In the genomic region with DNA sequence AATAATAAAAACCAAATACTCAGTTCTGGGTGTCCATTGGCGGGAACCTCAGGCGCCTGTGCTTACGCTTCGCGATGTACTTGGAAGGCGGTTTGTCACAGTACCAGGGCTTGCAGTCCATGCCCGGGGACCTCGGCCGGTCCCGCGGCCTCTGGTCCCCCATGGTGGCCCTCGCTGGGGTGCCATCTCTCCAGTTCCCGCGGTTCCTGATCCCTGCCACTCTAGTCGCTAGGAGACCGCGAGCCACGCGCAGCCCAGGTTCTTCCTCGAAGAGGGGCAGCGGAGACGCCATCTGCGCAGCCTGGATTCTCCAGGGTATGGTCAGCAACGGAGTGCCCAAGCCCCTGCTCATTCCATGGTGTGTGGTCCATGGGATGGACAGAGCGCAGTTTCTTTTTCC, we compare ENCODE assay signal across 35 cellular contexts. TPM values are rescaled to one million over a fixed set of nuclear protein-coding genes. Genes with fewer than 3 reads are reported as not detected.
"Had no signal": no experiment of that assay in that cellular context is flagged by ENCODE, and none has a peak within 500 bp of the region (broad histone marks: within the 10 kb centered on the region; RNA-seq: fewer than 3 reads in every experiment).

No MANE protein-coding gene starts in this region.

- H3K4me3 Mint-ChIP-seq: activated naive CD4-positive, alpha-beta T cell treated with anti-CD3 and anti-CD28 coated beads for 36 hours; activated naive CD4-positive, alpha-beta T cell treated with anti-CD3 and anti-CD28 coated beads, Interleukin-2, amount 10 ng/mL, durations not matched to agents 7 days and 5 days; activated naive CD4-positive, alpha-beta T cell treated with anti-CD3 and anti-CD28 coated beads, Interleukin-2, amount 50 U/mL, for 24 hours; activated naive CD8-positive, alpha-beta T cell; activated naive CD8-positive, alpha-beta T cell treated with anti-CD3 and anti-CD28 coated beads for 36 hours; activated naive CD8-positive, alpha-beta T cell treated with anti-CD3 and anti-CD28 coated beads, Interleukin-2, amount 10 ng/mL, durations not matched to agents 7 days and 5 days; activated naive CD8-positive, alpha-beta T cell treated with anti-CD3 and anti-CD28 coated beads, Interleukin-2, amount 50 U/mL, for 24 hours; activated T-cell treated with anti-CD3 and anti-CD28 coated beads, Interleukin-2, amount 50 U/mL, for 24 hours; activated T-cell treated with anti-CD3 and anti-CD28 coated beads, Interleukin-2, amount 50 U/mL, for 4 hours; activated T-cell treated with anti-CD3 and anti-CD28 coated beads, Interleukin-2, amount 50 U/mL, for 72 hours; activated T-helper 1 cell treated with anti-CD3 and anti-CD28 coated beads, Interleukin-12 subunit alpha, Interleukin-12 subunit beta, Interleukin-2, Interleukin-4 antibody, amounts not matched to agents 30 ng/mL and 10 ng/mL and 1 ng/mL, durations not matched to agents 14 hours and 24 hours and 36 hours; activated T-helper 17 cell treated with anti-CD3 and anti-CD28 coated beads, Interleukin-2, amount 50 U/mL, for 72 hours; brain; central memory CD8-positive, alpha-beta T cell had no signal

- H3K4me3 ChIP-seq: adrenal gland, ascending aorta, body of pancreas, breast epithelium, cardiac muscle cell had no signal

- H3K4me1 Mint-ChIP-seq: activated naive CD4-positive, alpha-beta T cell treated with anti-CD3 and anti-CD28 coated beads, Interleukin-2, amount 10 ng/mL, durations not matched to agents 7 days and 5 days; activated naive CD4-positive, alpha-beta T cell treated with anti-CD3 and anti-CD28 coated beads, Interleukin-2, amount 50 U/mL, for 24 hours; activated naive CD8-positive, alpha-beta T cell treated with anti-CD3 and anti-CD28 coated beads for 36 hours; activated naive CD8-positive, alpha-beta T cell treated with anti-CD3 and anti-CD28 coated beads, Interleukin-2, amount 10 ng/mL, durations not matched to agents 7 days and 5 days; activated naive CD8-positive, alpha-beta T cell treated with anti-CD3 and anti-CD28 coated beads, Interleukin-2, amount 50 U/mL, for 24 hours; activated T-helper 17 cell treated with anti-CD3 and anti-CD28 coated beads, Interleukin-2, amount 50 U/mL, for 72 hours; brain; central memory CD8-positive, alpha-beta T cell had no signal

- H3K27me3 ChIP-seq: ascending aorta, body of pancreas, brain microvascular endothelial cell, cardiac muscle cell had no signal

- DNase-seq: activated effector memory CD4-positive, alpha-beta T cell treated with anti-CD3 and anti-CD28 coated beads, Interleukin-2, amount 50 U/mL, for 16 hours; activated effector memory CD4-positive, alpha-beta T cell treated with Interleukin-2 at 50 U/mL for 16 hours; activated gamma-delta T cell; activated gamma-delta T cell treated with Interleukin-2 at 50 U/mL for 16 hours; activated naive CD4-positive, alpha-beta T cell; activated naive CD4-positive, alpha-beta T cell treated with anti-CD3 and anti-CD28 coated beads for 36 hours; activated naive CD4-positive, alpha-beta T cell treated with anti-CD3 and anti-CD28 coated beads, Interleukin-2, amount 10 ng/mL, durations not matched to agents 7 days and 5 days; activated naive CD4-positive, alpha-beta T cell treated with anti-CD3 and anti-CD28 coated beads, Interleukin-2, amount 50 U/mL, for 16 hours; activated naive CD4-positive, alpha-beta T cell treated with Interleukin-2 at 50 U/mL for 16 hours; activated naive CD8-positive, alpha-beta T cell treated with anti-CD3 and anti-CD28 coated beads for 36 hours; activated naive CD8-positive, alpha-beta T cell treated with anti-CD3 and anti-CD28 coated beads, Interleukin-2, amount 10 ng/mL, durations not matched to agents 7 days and 5 days; activated naive CD8-positive, alpha-beta T cell treated with anti-CD3 and anti-CD28 coated beads, Interleukin-2, amount 50 U/mL, for 24 hours; activated T-cell treated with anti-CD3 and anti-CD28 coated beads, Interleukin-2, amount 50 U/mL, for 1 hour; activated T-cell treated with anti-CD3 and anti-CD28 coated beads, Interleukin-2, amount 50 U/mL, for 24 hours; activated T-cell treated with anti-CD3 and anti-CD28 coated beads, Interleukin-2, amount 50 U/mL, for 4 hours; activated T-cell treated with anti-CD3 and anti-CD28 coated beads, Interleukin-2, amount 50 U/mL, for 48 hours; activated T-cell treated with anti-CD3 and anti-CD28 coated beads, Interleukin-2, amount 50 U/mL, for 72 hours; adrenal gland; amniotic stem cell; anterior cingulate cortex; body of pancreas; brain microvascular endothelial cell; central memory CD4-positive, alpha-beta T cell; cerebellar nuclear complex had no signal

- H3K27me3 Mint-ChIP-seq: activated naive CD4-positive, alpha-beta T cell treated with anti-CD3 and anti-CD28 coated beads, Interleukin-2, amount 10 ng/mL, durations not matched to agents 7 days and 5 days; activated naive CD4-positive, alpha-beta T cell treated with anti-CD3 and anti-CD28 coated beads, Interleukin-2, amount 50 U/mL, for 24 hours; activated naive CD8-positive, alpha-beta T cell; activated naive CD8-positive, alpha-beta T cell treated with anti-CD3 and anti-CD28 coated beads for 36 hours; activated naive CD8-positive, alpha-beta T cell treated with anti-CD3 and anti-CD28 coated beads, Interleukin-2, amount 10 ng/mL, durations not matched to agents 7 days and 5 days; activated naive CD8-positive, alpha-beta T cell treated with anti-CD3 and anti-CD28 coated beads, Interleukin-2, amount 50 U/mL, for 24 hours; activated T-helper 17 cell treated with anti-CD3 and anti-CD28 coated beads, Interleukin-2, amount 50 U/mL, for 72 hours; brain; central memory CD8-positive, alpha-beta T cell had no signal

- H3K36me3 Mint-ChIP-seq: activated naive CD4-positive, alpha-beta T cell treated with anti-CD3 and anti-CD28 coated beads, Interleukin-2, amount 10 ng/mL, durations not matched to agents 7 days and 5 days; activated naive CD4-positive, alpha-beta T cell treated with anti-CD3 and anti-CD28 coated beads, Interleukin-2, amount 50 U/mL, for 24 hours; activated naive CD4-positive, alpha-beta T cell treated with anti-CD3 and anti-CD28 coated beads, Interleukin-2, amount 50 U/mL, for 72 hours; activated naive CD8-positive, alpha-beta T cell; activated naive CD8-positive, alpha-beta T cell treated with anti-CD3 and anti-CD28 coated beads for 36 hours; activated naive CD8-positive, alpha-beta T cell treated with anti-CD3 and anti-CD28 coated beads, Interleukin-2, amount 10 ng/mL, durations not matched to agents 7 days and 5 days; brain had no signal

- H3K27ac Mint-ChIP-seq: activated naive CD4-positive, alpha-beta T cell treated with anti-CD3 and anti-CD28 coated beads for 36 hours; activated naive CD4-positive, alpha-beta T cell treated with anti-CD3 and anti-CD28 coated beads, Interleukin-2, amount 10 ng/mL, durations not matched to agents 7 days and 5 days; activated naive CD4-positive, alpha-beta T cell treated with anti-CD3 and anti-CD28 coated beads, Interleukin-2, amount 50 U/mL, for 24 hours; activated naive CD4-positive, alpha-beta T cell treated with anti-CD3 and anti-CD28 coated beads, Interleukin-2, amount 50 U/mL, for 72 hours; activated naive CD8-positive, alpha-beta T cell; activated naive CD8-positive, alpha-beta T cell treated with anti-CD3 and anti-CD28 coated beads for 36 hours; activated naive CD8-positive, alpha-beta T cell treated with anti-CD3 and anti-CD28 coated beads, Interleukin-2, amount 10 ng/mL, durations not matched to agents 7 days and 5 days; activated naive CD8-positive, alpha-beta T cell treated with anti-CD3 and anti-CD28 coated beads, Interleukin-2, amount 50 U/mL, for 24 hours; activated T-cell treated with anti-CD3 and anti-CD28 coated beads, Interleukin-2, amount 50 U/mL, for 24 hours; activated T-cell treated with anti-CD3 and anti-CD28 coated beads, Interleukin-2, amount 50 U/mL, for 72 hours; activated T-helper 1 cell treated with anti-CD3 and anti-CD28 coated beads, Interleukin-12 subunit alpha, Interleukin-12 subunit beta, Interleukin-2, Interleukin-4 antibody, amounts not matched to agents 30 ng/mL and 10 ng/mL and 1 ng/mL, durations not matched to agents 14 hours and 24 hours and 36 hours; activated T-helper 17 cell treated with anti-CD3 and anti-CD28 coated beads, Interleukin-2, amount 50 U/mL, for 72 hours; activated T-helper 2 cell treated with anti-CD3 and anti-CD28 coated beads, Interferon-gamma antibody, Interleukin-2, Interleukin-4, amounts not matched to agents 10 μg/mL and 5 μg/mL and 100 μg/mL, durations not matched to agents 14 hours and 24 hours and 36 hours; brain had no signal

- H3K4me1 ChIP-seq: adrenal gland, ascending aorta, body of pancreas, breast epithelium had no signal

- H3K9me3 Mint-ChIP-seq: activated naive CD4-positive, alpha-beta T cell treated with anti-CD3 and anti-CD28 coated beads for 36 hours; activated naive CD4-positive, alpha-beta T cell treated with anti-CD3 and anti-CD28 coated beads, Interleukin-2, amount 10 ng/mL, durations not matched to agents 7 days and 5 days; activated naive CD4-positive, alpha-beta T cell treated with anti-CD3 and anti-CD28 coated beads, Interleukin-2, amount 50 U/mL, for 24 hours; activated naive CD4-positive, alpha-beta T cell treated with anti-CD3 and anti-CD28 coated beads, Interleukin-2, amount 50 U/mL, for 72 hours; activated naive CD8-positive, alpha-beta T cell treated with anti-CD3 and anti-CD28 coated beads for 36 hours; activated naive CD8-positive, alpha-beta T cell treated with anti-CD3 and anti-CD28 coated beads, Interleukin-2, amount 10 ng/mL, durations not matched to agents 7 days and 5 days; activated naive CD8-positive, alpha-beta T cell treated with anti-CD3 and anti-CD28 coated beads, Interleukin-2, amount 50 U/mL, for 24 hours; activated T-cell treated with anti-CD3 and anti-CD28 coated beads, Interleukin-2, amount 50 U/mL, for 24 hours; activated T-cell treated with anti-CD3 and anti-CD28 coated beads, Interleukin-2, amount 50 U/mL, for 4 hours; activated T-cell treated with anti-CD3 and anti-CD28 coated beads, Interleukin-2, amount 50 U/mL, for 72 hours; activated T-helper 1 cell treated with anti-CD3 and anti-CD28 coated beads, Interleukin-12 subunit alpha, Interleukin-12 subunit beta, Interleukin-2, Interleukin-4 antibody, amounts not matched to agents 30 ng/mL and 10 ng/mL and 1 ng/mL, durations not matched to agents 14 hours and 24 hours and 36 hours; activated T-helper 17 cell treated with anti-CD3 and anti-CD28 coated beads, Interleukin-2, amount 50 U/mL, for 72 hours; activated T-helper 2 cell treated with anti-CD3 and anti-CD28 coated beads, Interferon-gamma antibody, Interleukin-2, Interleukin-4, amounts not matched to agents 10 μg/mL and 5 μg/mL and 100 μg/mL, durations not matched to agents 14 hours and 24 hours and 36 hours; central memory CD8-positive, alpha-beta T cell had no signal

- H3K36me3 ChIP-seq: adrenal gland, ascending aorta, brain microvascular endothelial cell, breast epithelium, cardiac muscle cell had no signal

- H3K9me3 ChIP-seq: adrenal gland, ascending aorta, body of pancreas had no signal

- H3K27ac ChIP-seq: adrenal gland, ascending aorta, body of pancreas, brain microvascular endothelial cell, breast epithelium, cardiac muscle cell had no signal

RNA-seq across cellular contexts. Expression of a gene that starts 26.4 kb away (rescaled TPM):
- polyA plus RNA-seq: cardiac muscle cell had no signal
